In genomic region chr2:241793385-241793784, GRCh38 we compare ENCODE assay signal across 17 cellular contexts. TPM values are rescaled to one million over a fixed set of nuclear protein-coding genes. Genes with fewer than 3 reads are reported as not detected.
DNase-seq lines count a peak whose midpoint lies in the region; ATAC-seq, FAIRE-seq and TF ChIP-seq lines count a peak whose summit lies in the region.
"Had no signal": no experiment of that assay in that cellular context is flagged by ENCODE, and none has a peak within 500 bp of the region (broad histone marks: within the 10 kb centered on the region; RNA-seq: fewer than 3 reads in every experiment).

No MANE protein-coding gene starts in this region.

- no peak overlapping the region for H2BK20ac ChIP-seq in IMR-90 (ENCODE audit: low read depth, low read length)

- no peak overlapping the region for H3K18ac ChIP-seq in IMR-90 (ENCODE audit: low read depth, low read length)

- no peaks in the 10 kb centered on the region for H3K79me2 ChIP-seq in HepG2 (ENCODE audit: insufficient read depth, low read length)
- H3K79me2 ChIP-seq in OCI-LY7 (ENCODE audit: insufficient read depth, low read depth, low read length) = no peaks in the 10 kb centered on the region

- TF ChIP-seq CTCF in HepG2 (CRISPR knock-in tag; IDR thresholded peaks at IDR 0.05) (no peak), right lobe of liver (IDR thresholded peaks at IDR 0.05) (no peak), IMR-90 (conservative IDR thresholded peaks at IDR 0.05; ENCODE audit: low read depth, low read length) (no peak), OCI-LY7 (conservative IDR thresholded peaks at IDR 0.05; ENCODE audit: low read length) (no peak), gastroesophageal sphincter (IDR thresholded peaks at IDR 0.05) (no peak)

- DNase-seq in HepG2 (ENCODE audit: low spot score) (no peak), right lobe of liver (no peak), IMR-90 (no peak), OCI-LY7 (ENCODE audit: low spot score) (no peak)
- no peak for DNase-seq in naive thymus-derived CD4-positive, alpha-beta T cell
- DNase-seq: 8988T; ACHN; CD4-positive, alpha-beta T cell; DND-41; GF-D8; H7; KBM-7 had no signal

- H3K9ac ChIP-seq in HepG2 (ENCODE audit: insufficient read depth, low read depth, low read length) (no peak overlapping the region), IMR-90 (ENCODE audit: low read depth, low read length) (no peak overlapping the region)
- H3K9ac ChIP-seq: BLaER1 treated with 17β-estradiol and CSF1 and Interleukin-3, amounts not matched to agents 10 nM and 100 nM had no signal

- H2AK5ac ChIP-seq in IMR-90 (ENCODE audit: low read depth, low read length) = no peak overlapping the region

- no peak overlapping the region for H3K4ac ChIP-seq in IMR-90 (ENCODE audit: low read depth, low read length)

- H2AK9ac ChIP-seq in IMR-90 (replicated peaks; ENCODE audit: low read depth, low read length, poor library complexity) = no peak overlapping the region

- H4K20me1 ChIP-seq in HepG2 (ENCODE audit: insufficient read depth, low read length) (no peaks in the 10 kb centered on the region), IMR-90 (ENCODE audit: insufficient read depth, low read length) (no peaks in the 10 kb centered on the region; the same call in 1 of the 2 replicates), OCI-LY7 (ENCODE audit: insufficient read depth, low read length) (no peaks in the 10 kb centered on the region)
- H4K20me1 ChIP-seq: BLaER1 treated with 17β-estradiol and CSF1 and Interleukin-3, amounts not matched to agents 10 nM and 100 nM had no signal

- no peak overlapping the region for H3K23ac ChIP-seq in IMR-90 (ENCODE audit: low read depth, low read length)

- no peak overlapping the region for H2BK15ac ChIP-seq in IMR-90 (ENCODE audit: low read depth, low read length)

- H3K4me1 Mint-ChIP-seq in naive thymus-derived CD4-positive, alpha-beta T cell = peaks cover 0 to 8% (median 2%) of the 10 kb centered on the region in 7 donors

- H3K4me2 ChIP-seq in HepG2 (ENCODE audit: low read depth, low read length) (no peak overlapping the region), IMR-90 (ENCODE audit: low read depth, low read length) (no peak overlapping the region), OCI-LY7 (ENCODE audit: low read length) (no peak overlapping the region)
- H3K4me2 ChIP-seq: BLaER1 treated with 17β-estradiol and CSF1 and Interleukin-3, amounts not matched to agents 10 nM and 100 nM; GM23338 had no signal

- no peak for TF ChIP-seq POLR2A in HepG2 (IDR thresholded peaks at IDR 0.05; ENCODE audit: insufficient read depth in 1 of 2, low read depth in 2 of 2, low read length in 2 of 2)
- no peak for TF ChIP-seq POLR2A in right lobe of liver (IDR thresholded peaks at IDR 0.05)
- TF ChIP-seq POLR2A in IMR-90 (IDR thresholded peaks at IDR 0.05; ENCODE audit: low read depth, low read length) = no peak
- TF ChIP-seq POLR2A in gastroesophageal sphincter (IDR thresholded peaks at IDR 0.05) = no peak

- intact Hi-C loops in HepG2 (cut with micrococcal nuclease; ENCODE audit: unreplicated experiment) = no loop called here
- intact Hi-C loops in right lobe of liver (cut with DNase I) = no loop called here
- intact Hi-C loops in IMR-90 (cut with micrococcal nuclease) = loop anchor here (5.0 kb wide), 1 partner anchor 39 kb away; no protein-coding TSS in a partner anchor
- intact Hi-C loops in naive thymus-derived CD4-positive, alpha-beta T cell (cut with micrococcal nuclease) = no loop called here
- intact Hi-C loops in OCI-LY7 (cut with micrococcal nuclease; ENCODE audit: unreplicated experiment) = no loop called here

- H3K9me3 ChIP-seq in HepG2 (ENCODE audit: low read length) = no peaks in the 10 kb centered on the region
- H3K9me3 ChIP-seq in right lobe of liver = no peaks in the 10 kb centered on the region
- 0 out of 2 replicates have a peak, but pooled peaks cover 2% of the 10 kb centered on the region for H3K9me3 ChIP-seq in IMR-90 (ENCODE audit: control insufficient read depth, insufficient read depth, low read length)
- no peaks in the 10 kb centered on the region for H3K9me3 ChIP-seq in naive thymus-derived CD4-positive, alpha-beta T cell (ENCODE audit: control insufficient read depth in 2 of 3, low read length in 3 of 3)
- H3K9me3 ChIP-seq in OCI-LY7 (ENCODE audit: low read length) = peaks cover 27% of the 10 kb centered on the region
- H3K9me3 ChIP-seq in gastroesophageal sphincter = no peaks in the 10 kb centered on the region

- peaks cover 13% of the 10 kb centered on the region for H3K4me1 ChIP-seq in HepG2 (ENCODE audit: insufficient read depth, low read length)
- no peaks in the 10 kb centered on the region for H3K4me1 ChIP-seq in right lobe of liver
- no peaks in the 10 kb centered on the region for H3K4me1 ChIP-seq in IMR-90 (ENCODE audit: control insufficient read depth, insufficient read depth, low read length)
- peaks cover 0 to 2% of the 10 kb centered on the region in 2 donors for H3K4me1 ChIP-seq in naive thymus-derived CD4-positive, alpha-beta T cell (ENCODE audit: control insufficient read depth in 2 of 2, insufficient read depth in 2 of 2, low read length in 2 of 2)
- H3K4me1 ChIP-seq in OCI-LY7 (ENCODE audit: insufficient read depth, low read length, poor library complexity, severe bottlenecking) = peaks cover 4% of the 10 kb centered on the region
- H3K4me1 ChIP-seq in gastroesophageal sphincter = no peaks in the 10 kb centered on the region

- FAIRE-seq in HepG2 (lab: Jason Lieb, UNC) = no peak

- BruUV-seq in HepG2 (replicated peaks; lab: Mats Ljungman, UMichigan) (no TSS peak), IMR-90 (replicated peaks; lab: Mats Ljungman, UMichigan) (no TSS peak), OCI-LY7 (replicated peaks; lab: Mats Ljungman, UMichigan) (no TSS peak)

- H3K27ac ChIP-seq in HepG2 (ENCODE audit: extremely low read length, insufficient read depth, low read length) (no peak overlapping the region), right lobe of liver (no peak overlapping the region), IMR-90 (ENCODE audit: insufficient read depth, low read length) (no peak overlapping the region), OCI-LY7 (ENCODE audit: low read depth, low read length, poor library complexity, severe bottlenecking) (no peak overlapping the region), gastroesophageal sphincter (no peak overlapping the region)
- H3K27ac ChIP-seq in naive thymus-derived CD4-positive, alpha-beta T cell (ENCODE audit: low read depth, low read length) = no peak overlapping the region
- H3K27ac ChIP-seq: BLaER1 treated with 17β-estradiol and CSF1 and Interleukin-3, amounts not matched to agents 10 nM and 100 nM had no signal

- POLR2A ChIA-PET in HepG2 (lab: Yijun Ruan, JAX) (interaction anchor here (12.8 kb wide), 1 partner anchor 20 kb away, joined by 100 read pairs; no protein-coding TSS in a partner anchor), IMR-90 (lab: Charles Lee; ENCODE audit: unreplicated experiment) (no interaction called here), OCI-LY7 (lab: Charles Lee) (no interaction called here)
- POLR2A ChIA-PET in naive thymus-derived CD4-positive, alpha-beta T cell (lab: Charles Lee) = no interaction called here

- H3K56ac ChIP-seq in IMR-90 (ENCODE audit: extremely low read depth, insufficient read depth, low read length) = no peak overlapping the region

- H3K4me3 Mint-ChIP-seq in naive thymus-derived CD4-positive, alpha-beta T cell = no peak overlapping the region
- H3K4me3 Mint-ChIP-seq: CD4-positive, alpha-beta T cell; GM23338 had no signal

- peak overlapping the region; percentile 45 for H2BK5ac ChIP-seq in IMR-90 (ENCODE audit: low read depth, low read length, poor library complexity, severe bottlenecking)

- ATAC-seq in HepG2 = no peak
- ATAC-seq in right lobe of liver = no peak
- ATAC-seq in IMR-90 (ENCODE audit: low read depth) = no peak
- ATAC-seq in naive thymus-derived CD4-positive, alpha-beta T cell = peak; percentile 24
- no peak for ATAC-seq in HG02870 (IDR thresholded peaks at IDR 0.05; ENCODE audit: unreplicated experiment)
- ATAC-seq in gastroesophageal sphincter = no peak
- ATAC-seq: GM23338 had no signal

- H4K5ac ChIP-seq in IMR-90 (ENCODE audit: low read depth, low read length) = no peak overlapping the region

- WGBS in HepG2 (ENCODE audit: low lambda C conversion rate) = 89% methylated on average over 5 of the region's 5 CpGs
- 79% methylated on average over 5 of the region's 5 CpGs for WGBS in right lobe of liver (ENCODE audit: insufficient coverage, low coverage, low lambda C conversion rate, missing lambda C conversion rate)
- 87% methylated on average over 5 of the region's 5 CpGs; no CpG with 5 or more reads in 1 of the 2 experiments for WGBS in IMR-90 (ENCODE audit: extremely low coverage in 2 of 2, insufficient read length in 1 of 2), 2 experiments
- 94 to 95% methylated on average over 5 of the region's 5 CpGs for WGBS in gastroesophageal sphincter (ENCODE audit: low coverage in 1 of 2), 2 donors

- no peak for TF ChIP-seq RAD21 in HepG2 (CRISPR knock-in tag; IDR thresholded peaks at IDR 0.05)
- TF ChIP-seq RAD21 in IMR-90 (IDR thresholded peaks at IDR 0.05; ENCODE audit: low read length) = no peak

- peaks cover 0 to 9% (median 0%) of the 10 kb centered on the region in 5 donors for H3K27me3 Mint-ChIP-seq in naive thymus-derived CD4-positive, alpha-beta T cell
- H3K27me3 Mint-ChIP-seq: CD4-positive, alpha-beta T cell had no signal

- no peaks in the 10 kb centered on the region for H3K9me2 ChIP-seq in OCI-LY7 (ENCODE audit: insufficient read depth, low read length)

- peaks cover 0 to 2% (median 0%) of the 10 kb centered on the region in 5 donors for H3K36me3 Mint-ChIP-seq in naive thymus-derived CD4-positive, alpha-beta T cell

- H3K9me1 ChIP-seq in IMR-90 (ENCODE audit: insufficient read depth, low read length) = no peaks in the 10 kb centered on the region

- no peak overlapping the region for H3K27ac Mint-ChIP-seq in naive thymus-derived CD4-positive, alpha-beta T cell
- H3K27ac Mint-ChIP-seq: CD4-positive, alpha-beta T cell; GM23338 had no signal

- H3K9me3 Mint-ChIP-seq in naive thymus-derived CD4-positive, alpha-beta T cell = peaks cover 0 to 24% (median 0%) of the 10 kb centered on the region in 11 donors
- H3K9me3 Mint-ChIP-seq: CD4-positive, alpha-beta T cell had no signal

- H3K4me3 ChIP-seq in HepG2 (replicated peaks in 1 of 3; ENCODE audit: insufficient read depth in 1 of 3, low read depth in 2 of 3, low read length in 3 of 3) (no peak overlapping the region), right lobe of liver (no peak overlapping the region), IMR-90 (ENCODE audit: insufficient read depth, low read depth, low read length) (no peak overlapping the region), OCI-LY7 (ENCODE audit: low read depth, low read length, poor library complexity, severe bottlenecking) (no peak overlapping the region), gastroesophageal sphincter (no peak overlapping the region)
- no peak overlapping the region for H3K4me3 ChIP-seq in naive thymus-derived CD4-positive, alpha-beta T cell (ENCODE audit: low read length)
- H3K4me3 ChIP-seq: BLaER1 treated with 17β-estradiol and CSF1 and Interleukin-3, amounts not matched to agents 10 nM and 100 nM; GM23338 had no signal

- CTCF ChIA-PET in HepG2 (lab: Yijun Ruan, JAX; ENCODE audit: low intra/inter-chr PET ratio, low total read pairs) = no interaction called here
- CTCF ChIA-PET in IMR-90 (lab: Yijun Ruan, JAX) = no interaction called here
- CTCF ChIA-PET in naive thymus-derived CD4-positive, alpha-beta T cell (lab: Charles Lee) = no interaction called here
- CTCF ChIA-PET in OCI-LY7 (lab: Charles Lee; ENCODE audit: unreplicated experiment) = no interaction called here

- dilution Hi-C loops in IMR-90 (cut with HindIII; ENCODE audit: low sequenced_read_pairs, unreplicated experiment) = no loop called here

- H3K36me3 ChIP-seq in HepG2 (replicated peaks in 1 of 2; ENCODE audit: control insufficient read depth in 1 of 2, insufficient read depth in 2 of 2, low read length in 2 of 2) = no peaks in the 10 kb centered on the region
- H3K36me3 ChIP-seq in right lobe of liver = no peaks in the 10 kb centered on the region
- H3K36me3 ChIP-seq in IMR-90 (ENCODE audit: control insufficient read depth, insufficient read depth, low read length) = no peaks in the 10 kb centered on the region
- H3K36me3 ChIP-seq in naive thymus-derived CD4-positive, alpha-beta T cell (ENCODE audit: control insufficient read depth in 2 of 3, insufficient read depth in 3 of 3, low read length in 3 of 3) = no peaks in the 10 kb centered on the region
- H3K36me3 ChIP-seq in OCI-LY7 (ENCODE audit: insufficient read depth, low read length) = no peaks in the 10 kb centered on the region; the same call in 1 of the 2 replicates
- H3K36me3 ChIP-seq in gastroesophageal sphincter = no peaks in the 10 kb centered on the region
- H3K36me3 ChIP-seq: BLaER1 treated with 17β-estradiol and CSF1 and Interleukin-3, amounts not matched to agents 10 nM and 100 nM had no signal

- H4K8ac ChIP-seq in IMR-90 (ENCODE audit: low read depth in 2 of 2, low read length in 2 of 2) = no peak overlapping the region

- H2BK120ac ChIP-seq in IMR-90 (ENCODE audit: low read depth, low read length) = no peak overlapping the region

- in situ Hi-C loops in HepG2 (cut with HindIII; ENCODE audit: extremely low pct_ligation_motif_present, low pct_unique_long_range_greater_than_20kb) = no loop called here
- in situ Hi-C loops in IMR-90 (cut with MboI; ENCODE audit: low sequenced_read_pairs) = no loop called here

- H4K91ac ChIP-seq in IMR-90 (ENCODE audit: insufficient read depth, low read depth, low read length) = no peak overlapping the region

- no peaks in the 10 kb centered on the region; a peak in 1 of 5 replicates for H3K27me3 ChIP-seq in HepG2 (ENCODE audit: control insufficient read depth in 1 of 2, insufficient read depth in 2 of 2, low read length in 2 of 2)
- H3K27me3 ChIP-seq in right lobe of liver = no peaks in the 10 kb centered on the region
- peaks cover 11% of the 10 kb centered on the region; the same call in 1 of the 2 replicates for H3K27me3 ChIP-seq in IMR-90 (ENCODE audit: control insufficient read depth, insufficient read depth, low read length)
- no peaks in the 10 kb centered on the region for H3K27me3 ChIP-seq in naive thymus-derived CD4-positive, alpha-beta T cell (ENCODE audit: control insufficient read depth in 2 of 2, insufficient read depth in 2 of 2, low read length in 2 of 2)
- H3K27me3 ChIP-seq in gastroesophageal sphincter = peaks cover 22% of the 10 kb centered on the region
- H3K27me3 ChIP-seq: BLaER1 treated with 17β-estradiol and CSF1 and Interleukin-3, amounts not matched to agents 10 nM and 100 nM had no signal

- H3K79me1 ChIP-seq in IMR-90 (ENCODE audit: low read depth in 1 of 2, low read length in 2 of 2) = no peaks in the 10 kb centered on the region

- H3K14ac ChIP-seq in IMR-90 (replicated peaks; ENCODE audit: low read depth, low read length) = no peak overlapping the region

- TF ChIP-seq EP300 in HepG2 (IDR thresholded peaks at IDR 0.05; ENCODE audit: low read depth in 2 of 2, low read length in 2 of 2) (no peak), HepG2 (CRISPR knock-in tag; IDR thresholded peaks at IDR 0.05; ENCODE audit: borderline replicate concordance) (no peak), gastroesophageal sphincter (IDR thresholded peaks at IDR 0.05) (no peak)

- H2AFZ ChIP-seq in HepG2 (ENCODE audit: low read length) = no peak overlapping the region
- H2AFZ ChIP-seq in IMR-90 (replicated peaks; ENCODE audit: low read length, poor library complexity) = no peak overlapping the region
- H2AFZ ChIP-seq in OCI-LY7 (ENCODE audit: low read length) = no peak overlapping the region
- H2AFZ ChIP-seq: GM23338 had no signal

RNA-seq across cellular contexts. Expression of gene NEU4, which starts 15.6 kb away (rescaled TPM):
- 104 and 107 TPM in 2 replicates for total RNA-seq in HepG2 (2016; rRNA removed; fragmentation: Illumina TruSeq; extraction: Trizol)
- 27.0 and 30.1 TPM in 2 replicates for total RNA-seq in HepG2 (2016; cell fraction: cytosol; rRNA removed; fragmentation: Illumina TruSeq; extraction: Trizol; ENCODE audit: low read depth)
- 108 and 118 TPM in 2 replicates for total RNA-seq in HepG2 (2016; cell fraction: insoluble cytoplasmic fraction; rRNA removed; fragmentation: Illumina TruSeq; extraction: Trizol)
- 67.8 and 70.6 TPM in 2 replicates for total RNA-seq in HepG2 (2016; cell fraction: membrane; rRNA removed; fragmentation: Illumina TruSeq; extraction: Trizol)
- 43.9 and 53.0 TPM in 2 replicates for total RNA-seq in HepG2 (2016; cell fraction: nucleus; rRNA removed; fragmentation: Illumina TruSeq; extraction: Trizol)
- polyA plus RNA-seq in HepG2 (2011; rRNA removed) = 53.5 and 71.4 TPM in 2 replicates
- 52.8 and 126 TPM in 2 replicates for polyA plus RNA-seq in HepG2 (2011; cell fraction: cytosol; rRNA removed)
- 167 and 187 TPM in 2 replicates for polyA plus RNA-seq in HepG2 (2011; cell fraction: nucleus; rRNA removed)
- 34.5 and 40.6 TPM in 2 replicates for polyA plus RNA-seq in HepG2 (2012)
- 23.8 and 25.7 TPM in 2 replicates for polyA plus RNA-seq in HepG2 (2016; cell fraction: cytosol; fragmentation: Illumina TruSeq; extraction: Trizol; ENCODE audit: low read depth)
- 96.8 and 121 TPM in 2 replicates for polyA plus RNA-seq in HepG2 (2016; cell fraction: insoluble cytoplasmic fraction; fragmentation: Illumina TruSeq; extraction: Trizol; ENCODE audit: low read depth)
- 48.5 and 51.3 TPM in 2 replicates for polyA plus RNA-seq in HepG2 (2016; cell fraction: membrane; fragmentation: Illumina TruSeq; extraction: Trizol; ENCODE audit: low read depth)
- 84.0 and 95.2 TPM in 2 replicates for polyA plus RNA-seq in HepG2 (2016; cell fraction: nucleus; fragmentation: Illumina TruSeq; extraction: Trizol; ENCODE audit: insufficient read depth, low read depth)
- polyA minus RNA-seq in HepG2 (2011; rRNA and poly(A)+ RNA removed; ENCODE audit: low replicate concordance) = 114 TPM in 1 of 2 replicates, not detected in the other
- 45.5 and 50.7 TPM in 2 replicates for polyA minus RNA-seq in HepG2 (2011; cell fraction: cytosol; rRNA and poly(A)+ RNA removed)
- 32.4 and 35.0 TPM in 2 replicates for polyA minus RNA-seq in HepG2 (2011; cell fraction: nucleus; rRNA and poly(A)+ RNA removed)
- 10 to 100 TPM; 16.8 to 87.1 (median 76.2) TPM for total RNA-seq in right lobe of liver
- total RNA-seq in IMR-90 (2012; rRNA removed) = not detected in 2 replicates
- not detected in 2 replicates for polyA plus RNA-seq in IMR-90 (2012; rRNA removed)
- not detected in 2 replicates for polyA plus RNA-seq in IMR-90 (2012; cell fraction: cytosol; rRNA removed)
- 0.07 TPM in 2 replicates for polyA plus RNA-seq in IMR-90 (2012; cell fraction: nucleus; rRNA removed; ENCODE audit: low replicate concordance)
- total RNA-seq in naive thymus-derived CD4-positive, alpha-beta T cell = 10 to 100 TPM in 1 of 5 experiments, 1 to 10 TPM in 2, not detected in 2; 1.1 to 13.9 (median 1.2) TPM
- polyA plus RNA-seq in naive thymus-derived CD4-positive, alpha-beta T cell = not detected
- not detected in 2 replicates for total RNA-seq in OCI-LY7 (2014; rRNA removed; shearing (Covaris generic))
- 0.50 and 0.84 TPM in 2 replicates for total RNA-seq in OCI-LY7 (2022)
- 1 to 10 TPM in 1 of 4 donors, under 1 TPM in 1, not detected in 2; 0.47 to 2.0 TPM for total RNA-seq in gastroesophageal sphincter
- total RNA-seq: H7, HT1080 had no signal

RNA-seq across cellular contexts. Expression of gene GAL3ST2, which starts 16.8 kb away (rescaled TPM):
- total RNA-seq in HepG2 (2016; rRNA removed; fragmentation: Illumina TruSeq; extraction: Trizol) (0.20 and 0.72 TPM in 2 replicates), right lobe of liver (under 1 TPM in 3 of 6 experiments, not detected in 3; 0.53 to 0.83 (median 0.70) TPM), IMR-90 (2012; rRNA removed) (not detected in 2 replicates), OCI-LY7 (2022) (1.1 TPM in 2 replicates), gastroesophageal sphincter (under 1 TPM in 1 of 4 donors, not detected in 3; 0.40 TPM)
- 0.30 TPM in 1 of 2 replicates, not detected in the other for total RNA-seq in HepG2 (2016; cell fraction: cytosol; rRNA removed; fragmentation: Illumina TruSeq; extraction: Trizol; ENCODE audit: low read depth)
- total RNA-seq in HepG2 (2016; cell fraction: insoluble cytoplasmic fraction; rRNA removed; fragmentation: Illumina TruSeq; extraction: Trizol) = 0.32 and 0.36 TPM in 2 replicates
- total RNA-seq in HepG2 (2016; cell fraction: membrane; rRNA removed; fragmentation: Illumina TruSeq; extraction: Trizol) = 0.34 and 0.52 TPM in 2 replicates
- 0.72 and 0.75 TPM in 2 replicates for total RNA-seq in HepG2 (2016; cell fraction: nucleus; rRNA removed; fragmentation: Illumina TruSeq; extraction: Trizol)
- polyA plus RNA-seq in HepG2 (2011; rRNA removed) (0.17 and 0.30 TPM in 2 replicates), IMR-90 (2012; rRNA removed) (0.07 TPM in 1 of 2 replicates, not detected in the other)
- 0.14 and 0.27 TPM in 2 replicates for polyA plus RNA-seq in HepG2 (2011; cell fraction: cytosol; rRNA removed)
- polyA plus RNA-seq in HepG2 (2011; cell fraction: nucleus; rRNA removed) = 4.0 and 5.9 TPM in 2 replicates
- polyA plus RNA-seq in HepG2 (2012) = 0.87 and 1.1 TPM in 2 replicates
- polyA plus RNA-seq in HepG2 (2016; cell fraction: cytosol; fragmentation: Illumina TruSeq; extraction: Trizol; ENCODE audit: low read depth) = 0.07 TPM in 1 of 2 replicates, not detected in the other
- 0.29 and 0.79 TPM in 2 replicates for polyA plus RNA-seq in HepG2 (2016; cell fraction: insoluble cytoplasmic fraction; fragmentation: Illumina TruSeq; extraction: Trizol; ENCODE audit: low read depth)
- polyA plus RNA-seq in HepG2 (2016; cell fraction: membrane; fragmentation: Illumina TruSeq; extraction: Trizol; ENCODE audit: low read depth) = 0.31 and 0.40 TPM in 2 replicates
- polyA plus RNA-seq in HepG2 (2016; cell fraction: nucleus; fragmentation: Illumina TruSeq; extraction: Trizol; ENCODE audit: insufficient read depth, low read depth) = 2.5 and 3.4 TPM in 2 replicates
- polyA minus RNA-seq in HepG2 (2011; rRNA and poly(A)+ RNA removed; ENCODE audit: low replicate concordance) = 2.6 TPM in 1 of 2 replicates, not detected in the other
- 1.1 and 1.4 TPM in 2 replicates for polyA minus RNA-seq in HepG2 (2011; cell fraction: cytosol; rRNA and poly(A)+ RNA removed)
- polyA minus RNA-seq in HepG2 (2011; cell fraction: nucleus; rRNA and poly(A)+ RNA removed) = 1.9 and 2.1 TPM in 2 replicates
- polyA plus RNA-seq in IMR-90 (2012; cell fraction: cytosol; rRNA removed) = 0.10 TPM in 1 of 2 replicates, not detected in the other
- polyA plus RNA-seq in IMR-90 (2012; cell fraction: nucleus; rRNA removed; ENCODE audit: low replicate concordance) = 0.26 and 0.51 TPM in 2 replicates
- total RNA-seq in naive thymus-derived CD4-positive, alpha-beta T cell = under 1 TPM in 3 of 5 experiments, not detected in 2; 0.17 to 0.93 (median 0.37) TPM
- not detected for polyA plus RNA-seq in naive thymus-derived CD4-positive, alpha-beta T cell
- not detected in 2 replicates for total RNA-seq in OCI-LY7 (2014; rRNA removed; shearing (Covaris generic))
- total RNA-seq: HT1080 had no signal

RNA-seq across cellular contexts. Expression of gene D2HGDH, which starts 59.0 kb away (rescaled TPM):
- total RNA-seq in HepG2 (2016; rRNA removed; fragmentation: Illumina TruSeq; extraction: Trizol) (10.2 and 20.3 TPM in 2 replicates), right lobe of liver (10 to 100 TPM; 18.9 to 38.6 (median 25.9) TPM), IMR-90 (2012; rRNA removed) (6.3 and 8.3 TPM in 2 replicates), OCI-LY7 (2022) (54.7 and 68.1 TPM in 2 replicates), gastroesophageal sphincter (10 to 100 TPM; 12.5 to 21.8 (median 13.3) TPM)
- total RNA-seq in HepG2 (2016; cell fraction: cytosol; rRNA removed; fragmentation: Illumina TruSeq; extraction: Trizol; ENCODE audit: low read depth) = 5.4 and 6.4 TPM in 2 replicates
- 9.1 and 22.3 TPM in 2 replicates for total RNA-seq in HepG2 (2016; cell fraction: insoluble cytoplasmic fraction; rRNA removed; fragmentation: Illumina TruSeq; extraction: Trizol)
- 6.5 and 7.3 TPM in 2 replicates for total RNA-seq in HepG2 (2016; cell fraction: membrane; rRNA removed; fragmentation: Illumina TruSeq; extraction: Trizol)
- 18.0 and 21.4 TPM in 2 replicates for total RNA-seq in HepG2 (2016; cell fraction: nucleus; rRNA removed; fragmentation: Illumina TruSeq; extraction: Trizol)
- polyA plus RNA-seq in HepG2 (2011; rRNA removed) (19.2 and 20.5 TPM in 2 replicates), IMR-90 (2012; rRNA removed) (22.1 and 23.0 TPM in 2 replicates)
- polyA plus RNA-seq in HepG2 (2011; cell fraction: cytosol; rRNA removed) = 6.4 and 12.2 TPM in 2 replicates
- 166 and 260 TPM in 2 replicates for polyA plus RNA-seq in HepG2 (2011; cell fraction: nucleus; rRNA removed)
- polyA plus RNA-seq in HepG2 (2012) = 16.1 and 26.4 TPM in 2 replicates
- polyA plus RNA-seq in HepG2 (2016; cell fraction: cytosol; fragmentation: Illumina TruSeq; extraction: Trizol; ENCODE audit: low read depth) = 1.4 and 1.5 TPM in 2 replicates
- 7.6 and 10.2 TPM in 2 replicates for polyA plus RNA-seq in HepG2 (2016; cell fraction: insoluble cytoplasmic fraction; fragmentation: Illumina TruSeq; extraction: Trizol; ENCODE audit: low read depth)
- polyA plus RNA-seq in HepG2 (2016; cell fraction: membrane; fragmentation: Illumina TruSeq; extraction: Trizol; ENCODE audit: low read depth) = 3.0 and 3.4 TPM in 2 replicates
- polyA plus RNA-seq in HepG2 (2016; cell fraction: nucleus; fragmentation: Illumina TruSeq; extraction: Trizol; ENCODE audit: insufficient read depth, low read depth) = 52.5 and 55.5 TPM in 2 replicates
- 12.2 and 16.0 TPM in 2 replicates for polyA minus RNA-seq in HepG2 (2011; rRNA and poly(A)+ RNA removed; ENCODE audit: low replicate concordance)
- 6.7 and 8.6 TPM in 2 replicates for polyA minus RNA-seq in HepG2 (2011; cell fraction: cytosol; rRNA and poly(A)+ RNA removed)
- 21.5 and 26.5 TPM in 2 replicates for polyA minus RNA-seq in HepG2 (2011; cell fraction: nucleus; rRNA and poly(A)+ RNA removed)
- polyA plus RNA-seq in IMR-90 (2012; cell fraction: cytosol; rRNA removed) = 18.3 and 27.2 TPM in 2 replicates
- 193 and 430 TPM in 2 replicates for polyA plus RNA-seq in IMR-90 (2012; cell fraction: nucleus; rRNA removed; ENCODE audit: low replicate concordance)
- total RNA-seq in naive thymus-derived CD4-positive, alpha-beta T cell = 10 to 100 TPM; 32.5 to 49.8 (median 41.1) TPM
- polyA plus RNA-seq in naive thymus-derived CD4-positive, alpha-beta T cell = 1 to 10 TPM; 3.5 to 5.3 TPM
- 19.4 and 23.2 TPM in 2 replicates for total RNA-seq in OCI-LY7 (2014; rRNA removed; shearing (Covaris generic))
